In genomic region chr19:55586976-55587668, GRCh38 we compare ENCODE assay signal across 8 cellular contexts. TPM values are rescaled to one million over a fixed set of nuclear protein-coding genes. Genes with fewer than 3 reads are reported as not detected.
DNase-seq lines count a peak whose midpoint lies in the region; ATAC-seq and TF ChIP-seq lines count a peak whose summit lies in the region.

No MANE protein-coding gene starts in this region.

- TF ChIP-seq CTCF in coronary artery (IDR thresholded peaks at IDR 0.05) = no peak

- peaks cover 21% of the 10 kb centered on the region for H3K4me1 Mint-ChIP-seq in activated CD4-positive, alpha-beta T cell treated with anti-CD3 and anti-CD28 coated beads, Interleukin-2, amount 10 ng/mL, durations not matched to agents 7 days and 5 days

- ATAC-seq in GM18907 (IDR thresholded peaks at IDR 0.05; ENCODE audit: unreplicated experiment) (peak; percentile 91), HG03439 (IDR thresholded peaks at IDR 0.05; ENCODE audit: unreplicated experiment) (peak; percentile 82)

- H3K27ac ChIP-seq in coronary artery = peak overlapping the region in 1 of 2 donors; percentile 27

- peak overlapping the region; percentile 19 for H3K27ac Mint-ChIP-seq in activated CD4-positive, alpha-beta T cell treated with anti-CD3 and anti-CD28 coated beads, Interleukin-2, amount 10 ng/mL, durations not matched to agents 7 days and 5 days

- peak overlapping the region; percentile 63 for H3K4me3 ChIP-seq in coronary artery

- no peaks in the 10 kb centered on the region for H3K9me3 Mint-ChIP-seq in activated CD4-positive, alpha-beta T cell treated with anti-CD3 and anti-CD28 coated beads, Interleukin-2, amount 10 ng/mL, durations not matched to agents 7 days and 5 days

- CTCF ChIA-PET in activated CD4-positive, alpha-beta T cell treated with anti-CD3 and anti-CD28 coated beads, Interleukin-2, amount 10 ng/mL, durations not matched to agents 7 days and 5 days (lab: Charles Lee) = interaction anchor here (0.7 kb wide), 1 partner anchor 515 kb away, joined by 3 read pairs; no protein-coding TSS in a partner anchor

- peak overlapping the region; percentile 72 for H3K4me3 Mint-ChIP-seq in activated CD4-positive, alpha-beta T cell treated with anti-CD3 and anti-CD28 coated beads, Interleukin-2, amount 10 ng/mL, durations not matched to agents 7 days and 5 days

- POLR2A ChIA-PET in activated CD4-positive, alpha-beta T cell treated with anti-CD3 and anti-CD28 coated beads, Interleukin-2, amount 10 ng/mL, durations not matched to agents 7 days and 5 days (lab: Charles Lee) = no interaction called here

- H3K36me3 Mint-ChIP-seq in activated CD4-positive, alpha-beta T cell treated with anti-CD3 and anti-CD28 coated beads, Interleukin-2, amount 10 ng/mL, durations not matched to agents 7 days and 5 days (ENCODE audit: low read depth) = peaks cover 7% of the 10 kb centered on the region

- peaks cover 21% of the 10 kb centered on the region for H3K27me3 Mint-ChIP-seq in activated CD4-positive, alpha-beta T cell treated with anti-CD3 and anti-CD28 coated beads, Interleukin-2, amount 10 ng/mL, durations not matched to agents 7 days and 5 days

- DNase-seq in A172 (ENCODE audit: low spot score) (peak; percentile 86), NCI-H524 (lab: John Stamatoyannopoulos, UW) (peak; percentile 88 to 95), coronary artery (ENCODE audit: low spot score) (peak; percentile 89), left kidney (ENCODE audit: low read depth, low spot score) (peak; percentile 99)
- DNase-seq in activated CD4-positive, alpha-beta T cell treated with anti-CD3 and anti-CD28 coated beads, Interleukin-2, amount 10 ng/mL, durations not matched to agents 7 days and 5 days = peak; percentile 92
- DNase-seq in stimulated activated CD4-positive, alpha-beta T cell treated with anti-CD3 and anti-CD28 coated beads, Interleukin-1b, Interleukin-23, amount 100 ng/mL, for 4 hours (ENCODE audit: low read depth in 2 of 2) = peak; percentile 84 to 88

RNA-seq across cellular contexts. Expression of gene ZNF579, which starts 6.5 kb away (rescaled TPM):
- total RNA-seq in A172 (2014; rRNA removed; shearing (Covaris generic)) = 7.9 and 16.6 TPM in 2 replicates
- total RNA-seq in activated CD4-positive, alpha-beta T cell treated with anti-CD3 and anti-CD28 coated beads, Interleukin-2, amount 10 ng/mL, durations not matched to agents 7 days and 5 days = 1 to 10 TPM; 7.0 to 8.0 TPM

RNA-seq across cellular contexts. Expression of gene FIZ1, which starts 12.2 kb away (rescaled TPM):
- total RNA-seq in A172 (2014; rRNA removed; shearing (Covaris generic)) = 11.5 and 11.7 TPM in 2 replicates
- 10 to 100 TPM; 15.3 to 16.9 TPM for total RNA-seq in activated CD4-positive, alpha-beta T cell treated with anti-CD3 and anti-CD28 coated beads, Interleukin-2, amount 10 ng/mL, durations not matched to agents 7 days and 5 days

RNA-seq across cellular contexts. Expression of gene ZNF524, which starts 13.0 kb away (rescaled TPM):
- total RNA-seq in A172 (2014; rRNA removed; shearing (Covaris generic)) = 20.0 and 23.7 TPM in 2 replicates
- 10 to 100 TPM; 31.2 to 32.9 TPM for total RNA-seq in activated CD4-positive, alpha-beta T cell treated with anti-CD3 and anti-CD28 coated beads, Interleukin-2, amount 10 ng/mL, durations not matched to agents 7 days and 5 days

RNA-seq across cellular contexts. Expression of gene ZNF865, which starts 18.3 kb away (rescaled TPM):
- 0.81 and 1.4 TPM in 2 replicates for total RNA-seq in A172 (2014; rRNA removed; shearing (Covaris generic))
- total RNA-seq in activated CD4-positive, alpha-beta T cell treated with anti-CD3 and anti-CD28 coated beads, Interleukin-2, amount 10 ng/mL, durations not matched to agents 7 days and 5 days = 10 to 100 TPM; 14.2 TPM

RNA-seq across cellular contexts. Expression of gene ZNF784, which starts 37.2 kb away (rescaled TPM):
- total RNA-seq in A172 (2014; rRNA removed; shearing (Covaris generic)) = 0.62 and 6.5 TPM in 2 replicates
- 1 to 10 TPM; 4.3 to 5.8 TPM for total RNA-seq in activated CD4-positive, alpha-beta T cell treated with anti-CD3 and anti-CD28 coated beads, Interleukin-2, amount 10 ng/mL, durations not matched to agents 7 days and 5 days
